In the genomic region with DNA sequence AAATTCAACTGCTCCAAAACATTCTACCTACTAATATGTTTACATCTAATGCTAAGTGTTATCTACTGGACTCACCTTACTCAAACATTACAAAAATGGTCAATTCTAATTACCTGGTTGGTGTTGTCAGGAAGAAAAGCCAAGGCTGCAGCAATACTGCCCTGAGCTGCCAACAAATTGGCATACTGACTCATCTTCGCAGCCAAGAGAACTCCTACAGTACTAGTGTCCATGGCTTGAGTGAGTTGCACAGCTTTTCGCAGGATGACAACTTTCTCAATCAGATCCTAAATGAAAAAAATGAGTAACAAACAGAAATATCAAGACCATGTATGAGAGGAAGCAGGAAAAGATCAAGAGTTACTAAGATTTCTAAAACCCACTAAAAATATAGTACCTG, we compare ENCODE assay signal across 23 cellular contexts.
"Had no signal": no experiment of that assay in that cellular context is flagged by ENCODE, and none has a peak within 500 bp of the region (broad histone marks: within the 10 kb centered on the region; RNA-seq: fewer than 3 reads in every experiment).

No MANE protein-coding gene starts in this region.

- H3K4me3 ChIP-seq: dorsolateral prefrontal cortex, esophagus squamous epithelium, gastroesophageal sphincter, left ventricle myocardium inferior, lung, mucosa of descending colon, testis, tibial nerve, upper lobe of right lung, vagina had no signal

- H3K9me3 Mint-ChIP-seq: naive thymus-derived CD8-positive, alpha-beta T cell; stimulated activated naive B cell treated with anti-CD40 and anti-IgM and Interleukin-4, amounts not matched to agents 10 μg/mL and 1 μg/mL and 100 μg/mL, for 72 hours; stimulated activated naive CD8-positive, alpha-beta T cell treated with anti-CD3 and anti-CD28 coated beads, Interleukin-15, amount 100 ng/mL, for 72 hours had no signal

- H3K27ac Mint-ChIP-seq: stimulated activated naive B cell treated with anti-CD40 and anti-IgM and Interleukin-4, amounts not matched to agents 10 μg/mL and 1 μg/mL and 100 μg/mL, for 72 hours had no signal

- H3K4me3 Mint-ChIP-seq: naive thymus-derived CD8-positive, alpha-beta T cell; stimulated activated naive B cell treated with anti-CD40 and anti-IgM and Interleukin-4, amounts not matched to agents 10 μg/mL and 1 μg/mL and 100 μg/mL, for 72 hours; stimulated activated naive CD8-positive, alpha-beta T cell treated with anti-CD3 and anti-CD28 coated beads, Interleukin-15, amount 100 ng/mL, for 72 hours had no signal

- H3K27ac ChIP-seq: dorsolateral prefrontal cortex, epithelial cell of prostate, gastroesophageal sphincter, left ventricle myocardium inferior, neutrophil, testis, tibial nerve, upper lobe of right lung, vagina had no signal

- DNase-seq: cortex of kidney; dorsolateral prefrontal cortex; effector CD8-positive, alpha-beta T cell; esophagus squamous epithelium; foreskin fibroblast; glutamatergic neuron; islet precursor cell; left ventricle myocardium inferior; mucosa of descending colon; naive thymus-derived CD8-positive, alpha-beta T cell; posterior cingulate gyrus; stimulated activated CD4-positive, alpha-beta T cell treated with anti-CD3 and anti-CD28 coated beads, Interleukin-2, amount 100 ng/mL, for 24 hours; stimulated activated CD4-positive, alpha-beta T cell treated with anti-CD3 and anti-CD28 coated beads, Interleukin-4, amount 100 ng/mL, for 4 hours; stimulated activated naive B cell treated with anti-CD40 and anti-IgM and Interleukin-4, amounts not matched to agents 10 μg/mL and 1 μg/mL and 100 μg/mL, for 72 hours; stimulated activated naive CD8-positive, alpha-beta T cell treated with anti-CD3 and anti-CD28 coated beads, Interleukin-15, amount 100 ng/mL, for 72 hours; testis; upper lobe of right lung had no signal

- H3K4me1 ChIP-seq: gastroesophageal sphincter, testis, tibial nerve, upper lobe of right lung, vagina had no signal

- H3K27me3 ChIP-seq: dorsolateral prefrontal cortex, esophagus squamous epithelium, gastroesophageal sphincter, neutrophil, testis, tibial nerve, upper lobe of right lung, vagina had no signal

- H3K27me3 Mint-ChIP-seq: naive thymus-derived CD8-positive, alpha-beta T cell; stimulated activated naive B cell treated with anti-CD40 and anti-IgM and Interleukin-4, amounts not matched to agents 10 μg/mL and 1 μg/mL and 100 μg/mL, for 72 hours; stimulated activated naive CD8-positive, alpha-beta T cell treated with anti-CD3 and anti-CD28 coated beads, Interleukin-15, amount 100 ng/mL, for 72 hours had no signal

- H3K9me3 ChIP-seq: esophagus squamous epithelium, gastroesophageal sphincter, left ventricle myocardium inferior, mucosa of descending colon, neutrophil, testis, tibial nerve, upper lobe of right lung, vagina had no signal
